9 cellular contexts compared by ENCODE assay signal in genomic region chr11:30196400-30197206, GRCh38. TPM values are rescaled to one million over a fixed set of nuclear protein-coding genes. Genes with fewer than 3 reads are reported as not detected.
A peak's percentile ranks its signal among the peaks of the same experiment; 100 is the strongest.
DNase-seq lines count a peak whose midpoint lies in the region; ATAC-seq, FAIRE-seq and TF ChIP-seq lines count a peak whose summit lies in the region.
"Had no signal": no experiment of that assay in that cellular context is flagged by ENCODE, and none has a peak within 500 bp of the region (broad histone marks: within the 10 kb centered on the region; RNA-seq: fewer than 3 reads in every experiment).

No MANE protein-coding gene starts in this region.

- H3K27me3 ChIP-seq in HepG2 (ENCODE audit: control insufficient read depth in 1 of 2, insufficient read depth in 2 of 2, low read length in 2 of 2), result no peaks in the 10 kb centered on the region

- H3K9me3 ChIP-seq in T-helper 17 cell (ENCODE audit: control insufficient read depth, low read length, poor library complexity, severe bottlenecking) (no peaks in the 10 kb centered on the region), HepG2 (ENCODE audit: low read length) (no peaks in the 10 kb centered on the region; the same call in 1 of the 2 replicates)

- no peak overlapping the region for H3K4me3 ChIP-seq in HepG2 (replicated peaks in 1 of 3; ENCODE audit: insufficient read depth in 1 of 3, low read depth in 2 of 3, low read length in 3 of 3)

- H3K4me2 ChIP-seq in HepG2 (ENCODE audit: low read depth, low read length), result no peak overlapping the region

- no peaks in the 10 kb centered on the region for H3K36me3 Mint-ChIP-seq in T-helper 17 cell (ENCODE audit: low read depth)
- no peaks in the 10 kb centered on the region for H3K36me3 Mint-ChIP-seq in central memory CD8-positive, alpha-beta T cell (ENCODE audit: insufficient read depth)

- BruUV-seq in HepG2 (replicated peaks; lab: Mats Ljungman, UMichigan), result no TSS peak

- ATAC-seq in GM21825 (IDR thresholded peaks at IDR 0.05; ENCODE audit: unreplicated experiment) (peak; percentile 97), T-helper 17 cell (peak; percentile 72), HepG2 (peak; percentile 96)
- peak; percentile 32 for ATAC-seq in central memory CD8-positive, alpha-beta T cell (replicated peaks; ENCODE audit: extremely low read depth, poor library complexity, severe bottlenecking)

- CTCF ChIA-PET in HepG2 (lab: Yijun Ruan, JAX; ENCODE audit: low intra/inter-chr PET ratio, low total read pairs), result no interaction called here

- WGBS in HepG2 (ENCODE audit: low lambda C conversion rate), result 0% methylated on average over 4 of the region's 6 CpGs

- H3K9me3 Mint-ChIP-seq in central memory CD8-positive, alpha-beta T cell, result no peaks in the 10 kb centered on the region

- TF ChIP-seq RAD21 in Ishikawa (IDR thresholded peaks at IDR 0.05; ENCODE audit: low read depth) (peak; percentile 65), HepG2 (CRISPR knock-in tag; IDR thresholded peaks at IDR 0.05) (0 out of 2 replicates have a peak, but pooled peaks have one; percentile 12)

- H3K4me3 Mint-ChIP-seq in T-helper 17 cell, result no peak overlapping the region
- no peak overlapping the region for H3K4me3 Mint-ChIP-seq in central memory CD8-positive, alpha-beta T cell

- intact Hi-C loops in HepG2 (cut with micrococcal nuclease; ENCODE audit: unreplicated experiment), result loop anchor here (1.0 kb wide), 1 partner anchor 764 kb away; no protein-coding TSS in a partner anchor

- no peak overlapping the region for H3K27ac Mint-ChIP-seq in T-helper 17 cell
- H3K27ac Mint-ChIP-seq in central memory CD8-positive, alpha-beta T cell (ENCODE audit: low read depth), result no peak overlapping the region

- in situ Hi-C loops in HepG2 (cut with HindIII; ENCODE audit: extremely low pct_ligation_motif_present, low pct_unique_long_range_greater_than_20kb), result loop anchor here (10.0 to 25.0 kb wide), 2 partner anchors 62 to 759 kb away; no protein-coding TSS in a partner anchor

- no peaks in the 10 kb centered on the region for H3K79me2 ChIP-seq in HepG2 (ENCODE audit: insufficient read depth, low read length)

- POLR2A ChIA-PET in HepG2 (lab: Yijun Ruan, JAX), result no interaction called here

- FAIRE-seq in HepG2 (lab: Jason Lieb, UNC), result peak; percentile 80
- FAIRE-seq: G401.6 had no signal

- DNase-seq in NCI-H345 (lab: John Stamatoyannopoulos, UW) (peak; percentile 14), NCI-H345 treated with DMSO at 0.1 percent for 48 hours (lab: John Stamatoyannopoulos, UW; ENCODE audit: unreplicated experiment) (no peak), T-helper 17 cell (peak in 2 of 3 donors; percentile 10 to 17), HepG2 (ENCODE audit: low spot score) (peak; percentile 25)
- DNase-seq in central memory CD8-positive, alpha-beta T cell (ENCODE audit: low spot score in 2 of 2), result peak in 1 of 2 donors; percentile 15
- peak; percentile 7 for DNase-seq in stimulated activated CD8-positive, alpha-beta memory T cell treated with anti-CD3 and anti-CD28 coated beads, Interleukin-12 subunit alpha, Interleukin-12 subunit beta, amount 100 ng/mL, for 4 hours (ENCODE audit: low read depth)

- H3K36me3 ChIP-seq in HepG2 (replicated peaks in 1 of 2; ENCODE audit: control insufficient read depth in 1 of 2, insufficient read depth in 2 of 2, low read length in 2 of 2), result no peaks in the 10 kb centered on the region

- peaks cover 2% of the 10 kb centered on the region for H3K4me1 Mint-ChIP-seq in T-helper 17 cell
- H3K4me1 Mint-ChIP-seq in central memory CD8-positive, alpha-beta T cell, result no peaks in the 10 kb centered on the region

- H3K4me1 ChIP-seq in HepG2 (ENCODE audit: insufficient read depth, low read length), result no peaks in the 10 kb centered on the region

- no peak overlapping the region for H3K9ac ChIP-seq in HepG2 (ENCODE audit: insufficient read depth, low read depth, low read length)

- H4K20me1 ChIP-seq in HepG2 (ENCODE audit: insufficient read depth, low read length), result no peaks in the 10 kb centered on the region

- TF ChIP-seq EP300 in Ishikawa (IDR thresholded peaks at IDR 0.05; ENCODE audit: borderline replicate concordance) (no peak), HepG2 (IDR thresholded peaks at IDR 0.05; ENCODE audit: low read depth in 2 of 2, low read length in 2 of 2) (no peak), HepG2 (CRISPR knock-in tag; IDR thresholded peaks at IDR 0.05; ENCODE audit: borderline replicate concordance) (no peak)

- TF ChIP-seq POLR2A in HepG2 (IDR thresholded peaks at IDR 0.05; ENCODE audit: insufficient read depth in 1 of 2, low read depth in 2 of 2, low read length in 2 of 2), result no peak

- peak; percentile 82 for TF ChIP-seq CTCF in HepG2 (CRISPR knock-in tag; IDR thresholded peaks at IDR 0.05)

- H2AFZ ChIP-seq in HepG2 (ENCODE audit: low read length), result no peak overlapping the region

- H3K27ac ChIP-seq in HepG2 (ENCODE audit: extremely low read length, insufficient read depth, low read length), result no peak overlapping the region

- H3K27me3 Mint-ChIP-seq in T-helper 17 cell, result peaks cover 26% of the 10 kb centered on the region
- H3K27me3 Mint-ChIP-seq in central memory CD8-positive, alpha-beta T cell, result peaks cover 13% of the 10 kb centered on the region

TF ChIP-seq in Ishikawa, 13 proteins besides CTCF, POLR2A, EP300 and RAD21 (continues in another document):
- no peak for TF ChIP-seq TEAD4 (IDR thresholded peaks at IDR 0.05)

TF ChIP-seq in HepG2, 621 proteins besides CTCF, POLR2A, EP300 and RAD21:
- TF ChIP-seq STAG1 (CRISPR knock-in tag; IDR thresholded peaks at IDR 0.05) (peak; percentile 54), XRCC5 (optimal IDR thresholded peaks at IDR 0.05; ENCODE audit: low read length) (peak; percentile 64), SMC3 (IDR thresholded peaks at IDR 0.05; ENCODE audit: low read length) (peak; percentile 44; the same call in 1 of the 2 replicates), ZNF333 (CRISPR knock-in tag; IDR thresholded peaks at IDR 0.05; ENCODE audit: borderline replicate concordance) (no peak), ARNT (IDR thresholded peaks at IDR 0.05) (no peak)

RNA-seq across cellular contexts. Expression of gene FSHB, which starts 34.2 kb away (rescaled TPM):
- total RNA-seq in T-helper 17 cell (not detected), HepG2 (2016; rRNA removed; fragmentation: Illumina TruSeq; extraction: Trizol) (not detected in 2 replicates)
- total RNA-seq in HepG2 (2016; cell fraction: cytosol; rRNA removed; fragmentation: Illumina TruSeq; extraction: Trizol; ENCODE audit: low read depth), result not detected in 2 replicates
- not detected in 2 replicates for total RNA-seq in HepG2 (2016; cell fraction: insoluble cytoplasmic fraction; rRNA removed; fragmentation: Illumina TruSeq; extraction: Trizol)
- total RNA-seq in HepG2 (2016; cell fraction: membrane; rRNA removed; fragmentation: Illumina TruSeq; extraction: Trizol), result not detected in 2 replicates
- total RNA-seq in HepG2 (2016; cell fraction: nucleus; rRNA removed; fragmentation: Illumina TruSeq; extraction: Trizol), result not detected in 2 replicates
- polyA plus RNA-seq in HepG2 (2011; rRNA removed), result not detected in 2 replicates
- not detected in 2 replicates for polyA plus RNA-seq in HepG2 (2011; cell fraction: cytosol; rRNA removed)
- not detected in 2 replicates for polyA plus RNA-seq in HepG2 (2011; cell fraction: nucleus; rRNA removed)
- polyA plus RNA-seq in HepG2 (2012), result not detected in 2 replicates
- polyA plus RNA-seq in HepG2 (2016; cell fraction: cytosol; fragmentation: Illumina TruSeq; extraction: Trizol; ENCODE audit: low read depth), result not detected in 2 replicates
- polyA plus RNA-seq in HepG2 (2016; cell fraction: insoluble cytoplasmic fraction; fragmentation: Illumina TruSeq; extraction: Trizol; ENCODE audit: low read depth), result not detected in 2 replicates
- polyA plus RNA-seq in HepG2 (2016; cell fraction: membrane; fragmentation: Illumina TruSeq; extraction: Trizol; ENCODE audit: low read depth), result not detected in 2 replicates
- not detected in 2 replicates for polyA plus RNA-seq in HepG2 (2016; cell fraction: nucleus; fragmentation: Illumina TruSeq; extraction: Trizol; ENCODE audit: insufficient read depth, low read depth)
- polyA minus RNA-seq in HepG2 (2011; rRNA and poly(A)+ RNA removed; ENCODE audit: low replicate concordance), result not detected in 2 replicates
- polyA minus RNA-seq in HepG2 (2011; cell fraction: cytosol; rRNA and poly(A)+ RNA removed), result not detected in 2 replicates
- not detected in 2 replicates for polyA minus RNA-seq in HepG2 (2011; cell fraction: nucleus; rRNA and poly(A)+ RNA removed)

Comparison
In these comparisons a context has a peak if more than half of its experiments do, and no peak if none do; other contexts are left out.
1. ATAC-seq: peak in every context shown above with its lines; median percentile 97 in GM21825; 96 in HepG2; 72 in T-helper 17 cell; 32 in central memory CD8-positive, alpha-beta T cell.